In genomic region chr14:104871145-104871655, GRCh38 we compare ENCODE assay signal across 17 cellular contexts. TPM values are rescaled to one million over a fixed set of nuclear protein-coding genes. Genes with fewer than 3 reads are reported as not detected.
DNase-seq lines count a peak whose midpoint lies in the region; ATAC-seq, FAIRE-seq and TF ChIP-seq lines count a peak whose summit lies in the region.
"Had no signal": no experiment of that assay in that cellular context is flagged by ENCODE, and none has a peak within 500 bp of the region (broad histone marks: within the 10 kb centered on the region; RNA-seq: fewer than 3 reads in every experiment).

No MANE protein-coding gene starts in this region.

- H3K4me1 ChIP-seq in Panc1 (ENCODE audit: control insufficient read depth, insufficient read depth, low read length), result peaks cover 4% of the 10 kb centered on the region; the same call in 1 of the 2 replicates
- H3K4me1 ChIP-seq in kidney (ENCODE audit: control insufficient read depth in 1 of 2, insufficient read depth in 1 of 2, low read depth in 1 of 2, low read length in 2 of 2), result peaks cover 0 to 13% of the 10 kb centered on the region in 2 donors
- H3K4me1 ChIP-seq: SJCRH30 had no signal

- H3K9me3 ChIP-seq in Panc1 (ENCODE audit: control insufficient read depth, insufficient read depth, low read depth, low read length) (no peaks in the 10 kb centered on the region), kidney (ENCODE audit: control insufficient read depth in 1 of 2, low read length in 2 of 2) (no peaks in the 10 kb centered on the region)
- H3K9me3 ChIP-seq: SJCRH30 had no signal

- H3K9ac ChIP-seq in kidney (ENCODE audit: low read length in 2 of 2), result no peak overlapping the region
- H3K9ac ChIP-seq: GM23248 had no signal

- H3K27me3 ChIP-seq in Panc1 (ENCODE audit: control insufficient read depth, insufficient read depth, low read length), result no peaks in the 10 kb centered on the region

- ATAC-seq in Panc1, result peak; percentile 29; the same call in 1 of the 2 replicates
- no peak for ATAC-seq in GM21528 (IDR thresholded peaks at IDR 0.05; ENCODE audit: low FRiP score, unreplicated experiment)
- no peak for ATAC-seq in HG02588 (IDR thresholded peaks at IDR 0.05; ENCODE audit: unreplicated experiment)
- ATAC-seq in natural killer cell treated with Interleukin-12 subunit alpha and Interleukin-12 subunit beta and Interleukin-15 and Interleukin-18, amount 100 ng/mL, for 72 hours, result no peak

- no peaks in the 10 kb centered on the region for H3K36me3 Mint-ChIP-seq in natural killer cell treated with Interleukin-12 subunit alpha and Interleukin-12 subunit beta and Interleukin-15 and Interleukin-18, amount 100 ng/mL, for 72 hours

- no peak overlapping the region for H3K27ac Mint-ChIP-seq in natural killer cell treated with Interleukin-12 subunit alpha and Interleukin-12 subunit beta and Interleukin-15 and Interleukin-18, amount 100 ng/mL, for 72 hours

- POLR2A ChIA-PET in Panc1 (lab: Charles Lee), result no interaction called here

- TF ChIP-seq CTCF in Panc1 (IDR thresholded peaks at IDR 0.05), result 0 out of 2 replicates have a peak, but pooled peaks have one; percentile 26
- TF ChIP-seq CTCF in kidney (IDR thresholded peaks at IDR 0.05; ENCODE audit: borderline replicate concordance, extremely low read depth, insufficient read depth), result no peak

- H3K27me3 Mint-ChIP-seq in natural killer cell treated with Interleukin-12 subunit alpha and Interleukin-12 subunit beta and Interleukin-15 and Interleukin-18, amount 100 ng/mL, for 72 hours, result peaks cover 10 to 14% of the 10 kb centered on the region in 2 donors

- CTCF ChIA-PET in Panc1 (lab: Charles Lee), result no interaction called here

- H3K4me3 Mint-ChIP-seq in natural killer cell treated with Interleukin-12 subunit alpha and Interleukin-12 subunit beta and Interleukin-15 and Interleukin-18, amount 100 ng/mL, for 72 hours, result no peak overlapping the region

- H3K4me1 Mint-ChIP-seq in natural killer cell treated with Interleukin-12 subunit alpha and Interleukin-12 subunit beta and Interleukin-15 and Interleukin-18, amount 100 ng/mL, for 72 hours (ENCODE audit: low read depth in 2 of 2), result peaks cover 7 to 15% of the 10 kb centered on the region in 2 donors

- peak; percentile 0 for DNase-seq in stimulated activated CD4-positive, alpha-beta T cell treated with anti-CD3 and anti-CD28 coated beads, Interleukin-4, amount 100 ng/mL, for 1 hour
- DNase-seq in stimulated activated CD4-positive, alpha-beta T cell treated with anti-CD3 and anti-CD28 coated beads, Interleukin-1b, Interleukin-23, amount 100 ng/mL, for 48 hours, result no peak
- DNase-seq in Panc1 (ENCODE audit: low read depth, low spot score) (no peak), kidney (peak; percentile 75)
- no peak for DNase-seq in natural killer cell treated with Interleukin-12 subunit alpha and Interleukin-12 subunit beta and Interleukin-15 and Interleukin-18, amount 100 ng/mL, for 72 hours (ENCODE audit: low spot score)
- DNase-seq: COR-L47, DMS 273 treated with DMSO at 0.1 percent for 48 hours, HCEC 1CT, KBM-7, NCI-H1105, NCI-H187, NCI-H2107 had no signal

- no TSS peak for BruUV-seq in Panc1 (replicated peaks; lab: Mats Ljungman, UMichigan)

- H3K27ac ChIP-seq in Panc1 (ENCODE audit: low read length) (no peak overlapping the region), kidney (ENCODE audit: low read depth in 2 of 2, low read length in 2 of 2) (no peak overlapping the region)
- H3K27ac ChIP-seq: GM23248, SJCRH30 had no signal

- no peak for FAIRE-seq in kidney (lab: Jason Lieb, UNC)

- H3K4me3 ChIP-seq in Panc1 (ENCODE audit: low read depth in 2 of 2, low read length in 2 of 2), result no peak overlapping the region
- no peak overlapping the region for H3K4me3 ChIP-seq in kidney (ENCODE audit: low read length in 2 of 2)
- H3K4me3 ChIP-seq: GM23248, SJCRH30 had no signal

- intact Hi-C loops in Panc1 (cut with micrococcal nuclease; ENCODE audit: unreplicated experiment) (no loop called here), kidney (cut with DNase I) (no loop called here)

- H3K36me3 ChIP-seq in Panc1 (ENCODE audit: control insufficient read depth, insufficient read depth, low read length) (no peaks in the 10 kb centered on the region; the same call in 1 of the 2 replicates), kidney (ENCODE audit: control insufficient read depth in 1 of 2, insufficient read depth in 2 of 2, low read length in 2 of 2) (peaks cover 0 to 4% of the 10 kb centered on the region in 2 donors)
- H3K36me3 ChIP-seq: SJCRH30 had no signal

- in situ Hi-C loops in Panc1 (cut with HindIII; ENCODE audit: low pct_unique_long_range_greater_than_20kb, low sequenced_read_pairs), result no loop called here

- no peaks in the 10 kb centered on the region for H3K9me3 Mint-ChIP-seq in natural killer cell treated with Interleukin-12 subunit alpha and Interleukin-12 subunit beta and Interleukin-15 and Interleukin-18, amount 100 ng/mL, for 72 hours

RNA-seq across cellular contexts. Expression of gene CEP170B, which starts 6.1 kb away (rescaled TPM):
- total RNA-seq in Panc1 (2021; ENCODE audit: unreplicated experiment), result 17.8 TPM
- polyA plus RNA-seq in Panc1 (2012; ENCODE audit: insufficient read length), result 14.5 TPM
- 42.4 TPM for total RNA-seq in kidney
- polyA plus RNA-seq in kidney (ENCODE audit: insufficient read depth, low read depth, low replicate concordance), result 8.1 TPM
- 1 to 10 TPM; 3.4 to 3.8 TPM for total RNA-seq in natural killer cell treated with Interleukin-12 subunit alpha and Interleukin-12 subunit beta and Interleukin-15 and Interleukin-18, amount 100 ng/mL, for 72 hours

RNA-seq across cellular contexts. Expression of gene PLD4, which starts 53.5 kb away (rescaled TPM):
- total RNA-seq in Panc1 (2021; ENCODE audit: unreplicated experiment) (0.15 TPM), kidney (3.2 TPM)
- polyA plus RNA-seq in Panc1 (2012; ENCODE audit: insufficient read length), result not detected
- polyA plus RNA-seq in kidney (ENCODE audit: insufficient read depth, low read depth, low replicate concordance), result not detected
- total RNA-seq in natural killer cell treated with Interleukin-12 subunit alpha and Interleukin-12 subunit beta and Interleukin-15 and Interleukin-18, amount 100 ng/mL, for 72 hours, result not detected
- total RNA-seq: G401, GM23248, SJCRH30 had no signal
- polyA plus RNA-seq: GM23248 had no signal

Comparison
In these comparisons a context has a peak if more than half of its experiments do, and no peak if none do; other contexts are left out.
1. DNase-seq: peak in stimulated activated CD4-positive, alpha-beta T cell treated with anti-CD3 and anti-CD28 coated beads, Interleukin-4, amount 100 ng/mL, for 1 hour (single experiment) and kidney (single experiment); none in stimulated activated CD4-positive, alpha-beta T cell treated with anti-CD3 and anti-CD28 coated beads, Interleukin-1b, Interleukin-23, amount 100 ng/mL, for 48 hours (single experiment), Panc1 (single experiment) and natural killer cell treated with Interleukin-12 subunit alpha and Interleukin-12 subunit beta and Interleukin-15 and Interleukin-18, amount 100 ng/mL, for 72 hours (single experiment).